27 cellular contexts compared by ENCODE assay signal in genomic region chr15:90441011-90441410, GRCh38. TPM values are rescaled to one million over a fixed set of nuclear protein-coding genes. Genes with fewer than 3 reads are reported as not detected.
DNase-seq lines count a peak whose midpoint lies in the region; ATAC-seq and TF ChIP-seq lines count a peak whose summit lies in the region.
"Had no signal": no experiment of that assay in that cellular context is flagged by ENCODE, and none has a peak within 500 bp of the region (broad histone marks: within the 10 kb centered on the region; RNA-seq: fewer than 3 reads in every experiment).

No MANE protein-coding gene starts in this region.

- no peak for TF ChIP-seq CTCF in left ventricle myocardium inferior (IDR thresholded peaks at IDR 0.05; ENCODE audit: borderline replicate concordance)
- no peak for TF ChIP-seq CTCF in nephron progenitor cell (IDR thresholded peaks at IDR 0.05)
- TF ChIP-seq CTCF in type B pancreatic cell (conservative IDR thresholded peaks at IDR 0.05) = no peak
- TF ChIP-seq CTCF in smooth muscle cell (IDR thresholded peaks at IDR 0.05; ENCODE audit: borderline replicate concordance, insufficient read depth, poor library complexity, severe bottlenecking) = no peak
- no peak for TF ChIP-seq CTCF in Caco-2 (IDR thresholded peaks at IDR 0.05; ENCODE audit: insufficient read depth in 1 of 2, low read depth in 1 of 2, low read length in 1 of 2, severe bottlenecking in 1 of 2, unreplicated experiment in 1 of 2)

- H3K4me3 ChIP-seq in left ventricle myocardium inferior = no peak overlapping the region
- no peak overlapping the region for H3K4me3 ChIP-seq in smooth muscle cell
- H3K4me3 ChIP-seq in Caco-2 (ENCODE audit: low read depth, low read length) = no peak overlapping the region
- H3K4me3 ChIP-seq: A549, GM12878, GM23248, HAP-1, K562 had no signal

- H3K27ac Mint-ChIP-seq in effector memory CD8-positive, alpha-beta T cell = peak overlapping the region; percentile 35 to 62
- peak overlapping the region; percentile 77 for H3K27ac Mint-ChIP-seq in nephron progenitor cell
- peak overlapping the region; percentile 41 for H3K27ac Mint-ChIP-seq in type B pancreatic cell
- H3K27ac Mint-ChIP-seq in Caco-2 (ENCODE audit: unreplicated experiment) = no peak overlapping the region
- H3K27ac Mint-ChIP-seq: B cell had no signal

- H3K27me3 ChIP-seq in left ventricle myocardium inferior (ENCODE audit: low read depth) (no peaks in the 10 kb centered on the region), smooth muscle cell (ENCODE audit: low read depth) (no peaks in the 10 kb centered on the region), Caco-2 (replicated peaks; ENCODE audit: control insufficient read depth, insufficient read depth, low read length) (no peaks in the 10 kb centered on the region)

- no peaks in the 10 kb centered on the region for H3K9me3 Mint-ChIP-seq in effector memory CD8-positive, alpha-beta T cell
- no peaks in the 10 kb centered on the region for H3K9me3 Mint-ChIP-seq in nephron progenitor cell
- H3K9me3 Mint-ChIP-seq in type B pancreatic cell = no peaks in the 10 kb centered on the region
- H3K9me3 Mint-ChIP-seq in Caco-2 (ENCODE audit: unreplicated experiment) = no peaks in the 10 kb centered on the region

- H3K4me1 ChIP-seq in left ventricle myocardium inferior = peaks cover 32% of the 10 kb centered on the region
- peaks cover 3% of the 10 kb centered on the region for H3K4me1 ChIP-seq in smooth muscle cell (ENCODE audit: low read depth)
- H3K4me1 ChIP-seq in Caco-2 = no peaks in the 10 kb centered on the region
- H3K4me1 ChIP-seq: A549 had no signal

- H3K79me2 ChIP-seq in smooth muscle cell (ENCODE audit: low read depth) = peaks cover 7% of the 10 kb centered on the region

- peaks cover 58% of the 10 kb centered on the region for H3K36me3 ChIP-seq in left ventricle myocardium inferior
- H3K36me3 ChIP-seq in smooth muscle cell (ENCODE audit: low read depth) = peaks cover 19% of the 10 kb centered on the region
- H3K36me3 ChIP-seq in Caco-2 (ENCODE audit: control insufficient read depth, insufficient read depth, low read length) = no peaks in the 10 kb centered on the region

- CTCF ChIA-PET in Caco-2 (lab: Charles Lee) = no interaction called here

- no peaks in the 10 kb centered on the region for H3K9me3 ChIP-seq in left ventricle myocardium inferior (replicated peaks)
- H3K9me3 ChIP-seq in smooth muscle cell (replicated peaks; ENCODE audit: low read depth) = no peaks in the 10 kb centered on the region
- no peaks in the 10 kb centered on the region for H3K9me3 ChIP-seq in Caco-2
- H3K9me3 ChIP-seq: A549, HAP-1 had no signal

- no peaks in the 10 kb centered on the region for H3F3A ChIP-seq in smooth muscle cell (ENCODE audit: low read depth)

- 96% methylated on average over 3 of the region's 3 CpGs for WGBS in smooth muscle cell (ENCODE audit: low lambda C conversion rate)

- H3K27me3 Mint-ChIP-seq in effector memory CD8-positive, alpha-beta T cell = no peaks in the 10 kb centered on the region
- no peaks in the 10 kb centered on the region for H3K27me3 Mint-ChIP-seq in nephron progenitor cell (ENCODE audit: low read depth, poor library complexity)
- no peaks in the 10 kb centered on the region for H3K27me3 Mint-ChIP-seq in type B pancreatic cell
- no peaks in the 10 kb centered on the region for H3K27me3 Mint-ChIP-seq in Caco-2 (ENCODE audit: insufficient read depth, unreplicated experiment)
- H3K27me3 Mint-ChIP-seq: B cell had no signal

- H3K4me2 ChIP-seq in smooth muscle cell = no peak overlapping the region
- H3K4me2 ChIP-seq: A549 had no signal

- peaks cover 16 to 27% of the 10 kb centered on the region in 2 donors for H3K4me1 Mint-ChIP-seq in effector memory CD8-positive, alpha-beta T cell (ENCODE audit: low read depth in 2 of 2)
- H3K4me1 Mint-ChIP-seq in nephron progenitor cell (peaks cover 25% of the 10 kb centered on the region), type B pancreatic cell (ENCODE audit: unreplicated experiment) (no peaks in the 10 kb centered on the region), Caco-2 (ENCODE audit: low read depth, unreplicated experiment) (peaks cover 2% of the 10 kb centered on the region)

- no peak for ATAC-seq in left cardiac atrium
- no peak for ATAC-seq in effector memory CD8-positive, alpha-beta T cell (replicated peaks)
- ATAC-seq: A549, GM12878, HepG2, K562, Panc1 had no signal

- BruUV-seq in Caco-2 (replicated peaks; lab: Mats Ljungman, UMichigan) = no TSS peak

- H3K36me3 Mint-ChIP-seq in effector memory CD8-positive, alpha-beta T cell (ENCODE audit: insufficient read depth) = peaks cover 56% of the 10 kb centered on the region
- peaks cover 9% of the 10 kb centered on the region for H3K36me3 Mint-ChIP-seq in nephron progenitor cell (ENCODE audit: low read depth)
- peaks cover 27% of the 10 kb centered on the region for H3K36me3 Mint-ChIP-seq in type B pancreatic cell
- H3K36me3 Mint-ChIP-seq in Caco-2 (ENCODE audit: insufficient read depth, unreplicated experiment) = peaks cover 75% of the 10 kb centered on the region

- peak overlapping the region; percentile 20 for H3K27ac ChIP-seq in left ventricle myocardium inferior (replicated peaks)
- no peak overlapping the region for H3K27ac ChIP-seq in smooth muscle cell (ENCODE audit: low read depth)
- H3K27ac ChIP-seq: A549, GM23248, HL-60 had no signal

- H4K20me1 ChIP-seq in smooth muscle cell (ENCODE audit: low read depth) = peaks cover 40% of the 10 kb centered on the region

- no peak overlapping the region for H2AFZ ChIP-seq in smooth muscle cell (ENCODE audit: low read depth)
- H2AFZ ChIP-seq: GM23248 had no signal

- H3K4me3 Mint-ChIP-seq in effector memory CD8-positive, alpha-beta T cell = no peak overlapping the region
- H3K4me3 Mint-ChIP-seq in nephron progenitor cell = no peak overlapping the region
- H3K4me3 Mint-ChIP-seq in type B pancreatic cell = no peak overlapping the region
- H3K4me3 Mint-ChIP-seq in Caco-2 (ENCODE audit: unreplicated experiment) = no peak overlapping the region
- H3K4me3 Mint-ChIP-seq: B cell, CD14-positive monocyte had no signal

- intact Hi-C loops in left ventricle myocardium inferior (cut with micrococcal nuclease) (no loop called here), left cardiac atrium (cut with DNase I) (no loop called here), Caco-2 (cut with micrococcal nuclease; ENCODE audit: unreplicated experiment) (no loop called here)

- POLR2A ChIA-PET in Caco-2 (lab: Charles Lee) = no interaction called here

- H3K9ac ChIP-seq in smooth muscle cell (ENCODE audit: low read depth) = no peak overlapping the region
- H3K9ac ChIP-seq: GM23248 had no signal

- DNase-seq in left ventricle myocardium inferior (no peak), left cardiac atrium (no peak), nephron progenitor cell (no peak), type B pancreatic cell (ENCODE audit: extremely low spot score, unreplicated experiment) (no peak), smooth muscle cell (lab: John Stamatoyannopoulos, UW; ENCODE audit: unreplicated experiment) (no peak), Caco-2 (no peak), NCI-H345 (lab: John Stamatoyannopoulos, UW) (no peak)
- no peak for DNase-seq in effector memory CD8-positive, alpha-beta T cell
- DNase-seq: DND-41; GM23248; NCI-H1092; NCI-H1436; NCI-H187 treated with DMSO at 0.1 percent for 48 hours; NCI-H2107; NCI-H2227 treated with DMSO at 0.1 percent for 48 hours; NCI-H524; NCI-H774; NK-92 treated with Interleukin-12 subunit alpha and Interleukin-12 subunit beta, amount 100 ng/mL, for 24 hours had no signal

RNA-seq across cellular contexts. Expression of gene IQGAP1, which starts 53.0 kb away (rescaled TPM):
- total RNA-seq in left ventricle myocardium inferior (39.2 TPM), left cardiac atrium (10 to 100 TPM; 70.4 to 79.2 TPM), type B pancreatic cell (ENCODE audit: low replicate concordance) (80.4 and 131 TPM in 2 replicates), smooth muscle cell (184 and 185 TPM in 2 replicates), Caco-2 (2022) (142 and 150 TPM in 2 replicates)
- polyA plus RNA-seq in smooth muscle cell = 59.3 and 80.8 TPM in 2 replicates
